16 cellular contexts compared by ENCODE assay signal in the genomic region with DNA sequence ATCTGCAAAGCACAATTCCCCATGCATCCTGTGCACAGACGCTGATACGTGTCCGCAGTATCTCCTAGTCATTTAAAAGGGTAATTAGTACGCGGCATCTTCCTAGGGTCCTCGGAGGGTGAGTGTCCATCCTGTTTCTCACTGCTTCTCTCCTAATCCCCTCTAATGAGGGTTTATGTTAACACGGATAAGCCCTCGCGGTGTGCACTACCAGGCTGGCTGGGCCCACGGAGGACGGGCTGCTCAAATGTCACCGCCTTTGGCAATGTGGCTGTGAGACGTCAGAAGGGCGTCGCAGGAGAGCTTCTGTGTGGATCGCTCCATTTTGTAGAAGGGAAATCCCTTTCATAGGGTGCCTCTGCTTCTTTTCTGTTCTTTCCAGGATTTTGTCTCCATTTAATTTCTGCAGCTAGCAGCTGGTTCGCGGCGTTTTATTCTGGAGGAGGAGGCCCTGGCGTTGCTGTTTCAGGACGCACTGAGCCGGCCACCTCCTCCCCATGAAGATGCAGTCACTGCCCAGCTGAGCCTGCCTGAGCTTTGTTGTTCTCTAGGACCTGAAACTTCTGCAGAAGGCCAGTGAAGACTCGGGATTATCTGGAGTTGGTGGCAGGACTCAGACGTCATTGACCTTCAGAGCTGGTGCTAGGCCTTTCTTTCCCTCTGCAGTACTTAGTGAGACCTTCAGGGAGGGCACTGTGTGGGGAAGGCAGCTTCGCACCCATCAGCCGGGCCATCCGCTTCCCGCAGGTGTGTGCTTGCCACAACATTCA.
DNase-seq lines count a peak whose midpoint lies in the region; TF ChIP-seq lines count a peak whose summit lies in the region.
"Had no signal": no experiment of that assay in that cellular context is flagged by ENCODE, and none has a peak within 500 bp of the region (broad histone marks: within the 10 kb centered on the region; RNA-seq: fewer than 3 reads in every experiment).

No MANE protein-coding gene starts in this region.

- CTCF ChIA-PET in activated CD4-positive, alpha-beta memory T cell treated with anti-CD3 and anti-CD28 coated beads for 36 hours (lab: Charles Lee) = no interaction called here

- intact Hi-C loops in esophagus muscularis mucosa (cut with DNase I) = no loop called here
- intact Hi-C loops in activated CD4-positive, alpha-beta memory T cell treated with anti-CD3 and anti-CD28 coated beads for 36 hours (cut with micrococcal nuclease) = no loop called here

- POLR2A ChIA-PET in activated CD4-positive, alpha-beta memory T cell treated with anti-CD3 and anti-CD28 coated beads for 36 hours (lab: Charles Lee) = no interaction called here

- no peaks in the 10 kb centered on the region for H3K9me3 Mint-ChIP-seq in nephron progenitor cell
- H3K9me3 Mint-ChIP-seq in activated CD4-positive, alpha-beta memory T cell treated with anti-CD3 and anti-CD28 coated beads for 36 hours = peaks cover 5% of the 10 kb centered on the region
- no peaks in the 10 kb centered on the region for H3K9me3 Mint-ChIP-seq in activated T-cell treated with anti-CD3 and anti-CD28 coated beads, Interleukin-2, amount 50 U/mL, for 24 hours

- no peak overlapping the region for H3K27ac ChIP-seq in esophagus muscularis mucosa (replicated peaks in 1 of 4)
- H3K27ac ChIP-seq: BLaER1, HL-60 had no signal

- H3K9me3 ChIP-seq in esophagus muscularis mucosa = no peaks in the 10 kb centered on the region
- H3K9me3 ChIP-seq: BLaER1 had no signal

- peaks cover 39% of the 10 kb centered on the region for H3K4me1 Mint-ChIP-seq in nephron progenitor cell
- H3K4me1 Mint-ChIP-seq in activated CD4-positive, alpha-beta memory T cell treated with anti-CD3 and anti-CD28 coated beads for 36 hours (ENCODE audit: low read depth) = no peaks in the 10 kb centered on the region
- no peaks in the 10 kb centered on the region for H3K4me1 Mint-ChIP-seq in activated T-cell treated with anti-CD3 and anti-CD28 coated beads, Interleukin-2, amount 50 U/mL, for 24 hours (ENCODE audit: low read depth)
- H3K4me1 Mint-ChIP-seq: CD14-positive monocyte; CD4-positive, alpha-beta memory T cell had no signal

- 74% methylated on average over 23 of the region's 28 CpGs for WGBS in esophagus muscularis mucosa

- H3K27me3 Mint-ChIP-seq in nephron progenitor cell (ENCODE audit: low read depth, poor library complexity) = peaks cover 38% of the 10 kb centered on the region
- H3K27me3 Mint-ChIP-seq in activated CD4-positive, alpha-beta memory T cell treated with anti-CD3 and anti-CD28 coated beads for 36 hours = no peaks in the 10 kb centered on the region
- no peaks in the 10 kb centered on the region for H3K27me3 Mint-ChIP-seq in activated T-cell treated with anti-CD3 and anti-CD28 coated beads, Interleukin-2, amount 50 U/mL, for 24 hours
- H3K27me3 Mint-ChIP-seq: CD4-positive, alpha-beta memory T cell had no signal

- no peaks in the 10 kb centered on the region for H3K36me3 Mint-ChIP-seq in nephron progenitor cell (ENCODE audit: low read depth)
- H3K36me3 Mint-ChIP-seq in activated CD4-positive, alpha-beta memory T cell treated with anti-CD3 and anti-CD28 coated beads for 36 hours = no peaks in the 10 kb centered on the region
- no peaks in the 10 kb centered on the region for H3K36me3 Mint-ChIP-seq in activated T-cell treated with anti-CD3 and anti-CD28 coated beads, Interleukin-2, amount 50 U/mL, for 24 hours (ENCODE audit: low read depth)
- H3K36me3 Mint-ChIP-seq: CD14-positive monocyte; CD4-positive, alpha-beta memory T cell had no signal

- peak overlapping the region; percentile 45 for H3K27ac Mint-ChIP-seq in nephron progenitor cell
- no peak overlapping the region for H3K27ac Mint-ChIP-seq in activated CD4-positive, alpha-beta memory T cell treated with anti-CD3 and anti-CD28 coated beads for 36 hours
- no peak overlapping the region for H3K27ac Mint-ChIP-seq in activated T-cell treated with anti-CD3 and anti-CD28 coated beads, Interleukin-2, amount 50 U/mL, for 24 hours
- H3K27ac Mint-ChIP-seq: CD4-positive, alpha-beta memory T cell had no signal

- no peak overlapping the region for H3K4me3 ChIP-seq in esophagus muscularis mucosa
- H3K4me3 ChIP-seq: BLaER1 had no signal

- peaks cover 0 to 29% (median 0%) of the 10 kb centered on the region in 4 donors for H3K27me3 ChIP-seq in esophagus muscularis mucosa
- H3K27me3 ChIP-seq: BLaER1 had no signal

- no peak for TF ChIP-seq EP300 in esophagus muscularis mucosa (IDR thresholded peaks at IDR 0.05)

- TF ChIP-seq CTCF in esophagus muscularis mucosa (IDR thresholded peaks at IDR 0.05) (no peak), nephron progenitor cell (IDR thresholded peaks at IDR 0.05) (no peak)

- no peak for TF ChIP-seq POLR2A in esophagus muscularis mucosa (IDR thresholded peaks at IDR 0.05; ENCODE audit: low read depth)

- DNase-seq in NCI-H82 (lab: John Stamatoyannopoulos, UW) = peak; percentile 71
- no peak for DNase-seq in NCI-H82 treated with DMSO at 0.1 percent for 48 hours (lab: John Stamatoyannopoulos, UW; ENCODE audit: unreplicated experiment)
- DNase-seq in esophagus muscularis mucosa (ENCODE audit: extremely low spot score) = peak; percentile 83
- no peak for DNase-seq in nephron progenitor cell
- peak; percentile 47 for DNase-seq in retina
- no peak for DNase-seq in NCI-H1930 (lab: John Stamatoyannopoulos, UW)
- DNase-seq in activated CD4-positive, alpha-beta memory T cell treated with anti-CD3 and anti-CD28 coated beads for 36 hours = no peak
- DNase-seq in activated T-cell treated with anti-CD3 and anti-CD28 coated beads, Interleukin-2, amount 50 U/mL, for 24 hours = no peak
- DNase-seq: 8988T; CD4-positive, alpha-beta memory T cell; DMS79 treated with DMSO at 0.1 percent for 48 hours; GF-D8; HCEC 1CT had no signal

- no peaks in the 10 kb centered on the region for H3K36me3 ChIP-seq in esophagus muscularis mucosa
- H3K36me3 ChIP-seq: BLaER1 had no signal

- H3K4me1 ChIP-seq in esophagus muscularis mucosa = no peaks in the 10 kb centered on the region

- no peak overlapping the region for H3K4me3 Mint-ChIP-seq in nephron progenitor cell
- no peak overlapping the region for H3K4me3 Mint-ChIP-seq in activated CD4-positive, alpha-beta memory T cell treated with anti-CD3 and anti-CD28 coated beads for 36 hours
- H3K4me3 Mint-ChIP-seq in activated T-cell treated with anti-CD3 and anti-CD28 coated beads, Interleukin-2, amount 50 U/mL, for 24 hours = no peak overlapping the region
- H3K4me3 Mint-ChIP-seq: CD14-positive monocyte; CD4-positive, alpha-beta memory T cell had no signal

Comparison
In these comparisons a context has a peak if more than half of its experiments do, and no peak if none do; other contexts are left out.
1. DNase-seq: peak in NCI-H82 (single experiment), esophagus muscularis mucosa (single experiment) and retina (single experiment); none in NCI-H82 treated with DMSO at 0.1 percent for 48 hours (single experiment), nephron progenitor cell (single experiment), NCI-H1930 (0 of 2), activated CD4-positive, alpha-beta memory T cell treated with anti-CD3 and anti-CD28 coated beads for 36 hours (single experiment) and activated T-cell treated with anti-CD3 and anti-CD28 coated beads, Interleukin-2, amount 50 U/mL, for 24 hours (single experiment).